Comparison of ENCODE assay signal across 19 cellular contexts in the genomic region with DNA sequence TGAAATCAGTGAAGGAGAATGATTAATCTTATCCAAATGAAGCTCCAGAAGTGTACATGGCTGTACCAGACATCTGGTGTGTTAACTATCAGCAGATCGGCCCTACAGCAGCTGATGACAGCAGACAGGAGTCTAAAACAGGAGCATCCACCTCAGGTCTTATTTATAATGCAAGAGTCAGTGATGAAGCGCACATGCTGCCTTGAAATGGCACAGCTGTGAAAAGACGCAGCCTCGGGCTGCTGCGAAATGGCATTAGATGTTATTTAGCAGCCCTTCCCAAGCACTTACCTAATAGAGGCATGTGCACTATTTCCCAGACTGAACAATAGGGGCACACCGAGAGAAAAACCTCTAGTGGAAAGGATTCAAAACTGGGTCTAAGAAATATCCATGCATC.
DNase-seq lines count a peak whose midpoint lies in the region; ATAC-seq and TF ChIP-seq lines count a peak whose summit lies in the region.
"Had no signal": no experiment of that assay in that cellular context is flagged by ENCODE, and none has a peak within 500 bp of the region (broad histone marks: within the 10 kb centered on the region; RNA-seq: fewer than 3 reads in every experiment).

No MANE protein-coding gene starts in this region.

- H3K4me1 ChIP-seq in ACC112 (ENCODE audit: control insufficient read depth, insufficient read depth, low read length, unreplicated experiment) (peaks cover 27% of the 10 kb centered on the region), lower lobe of right lung (no peaks in the 10 kb centered on the region), ovary (ENCODE audit: insufficient read depth) (no peaks in the 10 kb centered on the region), esophagus squamous epithelium (no peaks in the 10 kb centered on the region)
- H3K4me1 ChIP-seq: Peyer's patch had no signal

- no peak for TF ChIP-seq EP300 in ovary (IDR thresholded peaks at IDR 0.05)

- H3K4me3 Mint-ChIP-seq in HFFc6, result peak overlapping the region; percentile 53
- H3K4me3 Mint-ChIP-seq: effector memory CD8-positive, alpha-beta T cell; neural crest cell; T-helper 2 cell treated with Interferon-gamma antibody and Interleukin-4, amounts not matched to agents 5 μg/mL and 100 μg/mL, for 36 hours had no signal

- H3K4me1 Mint-ChIP-seq in HFFc6 (ENCODE audit: low read depth), result peaks cover 50% of the 10 kb centered on the region

- H3K4me3 ChIP-seq in ACC112 (ENCODE audit: low read depth, low read length) (peak overlapping the region; percentile 50; the same call in 1 of the 2 replicates), lower lobe of right lung (peak overlapping the region; percentile 13), ovary (no peak overlapping the region), esophagus squamous epithelium (peak overlapping the region in 1 of 4 donors; percentile 19)
- H3K4me3 ChIP-seq: Peyer's patch had no signal

- TF ChIP-seq CTCF in HFFc6 (IDR thresholded peaks at IDR 0.05) (peak; percentile 18; the same call in 1 of the 2 replicates), lower lobe of right lung (IDR thresholded peaks at IDR 0.05) (no peak), ovary (IDR thresholded peaks at IDR 0.05) (no peak), esophagus squamous epithelium (IDR thresholded peaks at IDR 0.05) (no peak)

- peak; percentile 88 for ATAC-seq in SK-N-SH treated with all-trans-retinoic acid at 6 μM for 48 hours
- no peak for ATAC-seq in lower lobe of right lung
- no peak for ATAC-seq in GM19467 (IDR thresholded peaks at IDR 0.05; ENCODE audit: unreplicated experiment)
- ATAC-seq: effector memory CD8-positive, alpha-beta T cell had no signal

- intact Hi-C loops in lower lobe of right lung (cut with DNase I), result no loop called here
- intact Hi-C loops in ovary (cut with DNase I), result no loop called here
- intact Hi-C loops in esophagus squamous epithelium (cut with DNase I), result no loop called here

- DNase-seq in HFFc6 (no peak), lower lobe of right lung (no peak), ovary (no peak), esophagus squamous epithelium (lab: John Stamatoyannopoulos, UW) (no peak)
- DNase-seq in stimulated activated CD4-positive, alpha-beta T cell treated with anti-CD3 and anti-CD28 coated beads, Interleukin-2, amount 100 ng/mL, for 24 hours, result no peak
- DNase-seq: activated CD4-positive, alpha-beta T cell treated with anti-CD3 and anti-CD28 coated beads, Interleukin-2, amount 50 U/mL, for 48 hours; DMS79; effector memory CD8-positive, alpha-beta T cell; hypothalamus; Kasumi-1; NCI-H2081 treated with DMSO at 0.1 percent for 48 hours; Peyer's patch; stimulated activated CD4-positive, alpha-beta T cell treated with anti-CD3 and anti-CD28 coated beads, Interleukin-15, amount 100 ng/mL, for 24 hours had no signal

- no peaks in the 10 kb centered on the region for H3K27me3 Mint-ChIP-seq in HFFc6 (ENCODE audit: insufficient read depth)
- H3K27me3 Mint-ChIP-seq: effector memory CD8-positive, alpha-beta T cell had no signal

- peak overlapping the region; percentile 81 for H2AFZ ChIP-seq in ACC112 (ENCODE audit: low read length, unreplicated experiment)

- H3K27ac ChIP-seq in ACC112 (ENCODE audit: low read depth, low read length) (no peak overlapping the region), lower lobe of right lung (no peak overlapping the region), ovary (no peak overlapping the region), esophagus squamous epithelium (no peak overlapping the region)
- H3K27ac ChIP-seq: HL-60, Peyer's patch had no signal

- H3K36me3 Mint-ChIP-seq in HFFc6 (ENCODE audit: low read depth), result no peaks in the 10 kb centered on the region

- no peak for TF ChIP-seq POLR2A in ovary (IDR thresholded peaks at IDR 0.05)
- no peak for TF ChIP-seq POLR2A in esophagus squamous epithelium (IDR thresholded peaks at IDR 0.05)

- 11 to 17% (median 17%) methylated on average over 6 of the region's 6 CpGs for WGBS in ovary, 3 donors
- 52 to 64% methylated on average over 6 of the region's 6 CpGs for WGBS in esophagus squamous epithelium, 2 donors

- H3K27me3 ChIP-seq in ACC112 (ENCODE audit: insufficient read depth, low read length) (no peaks in the 10 kb centered on the region), lower lobe of right lung (ENCODE audit: low read depth) (no peaks in the 10 kb centered on the region), ovary (no peaks in the 10 kb centered on the region), esophagus squamous epithelium (no peaks in the 10 kb centered on the region)
- H3K27me3 ChIP-seq: Peyer's patch had no signal

- H3K9me3 ChIP-seq in lower lobe of right lung (no peaks in the 10 kb centered on the region), ovary (no peaks in the 10 kb centered on the region), esophagus squamous epithelium (no peaks in the 10 kb centered on the region)
- H3K9me3 ChIP-seq: Peyer's patch had no signal

- H3K79me2 ChIP-seq in ACC112 (ENCODE audit: control insufficient read depth, insufficient read depth, low read length, unreplicated experiment), result no peaks in the 10 kb centered on the region

- no peaks in the 10 kb centered on the region for H3K9me3 Mint-ChIP-seq in HFFc6
- H3K9me3 Mint-ChIP-seq: effector memory CD8-positive, alpha-beta T cell; neural crest cell had no signal

- H3K36me3 ChIP-seq in ACC112 (ENCODE audit: insufficient read depth, low read length) (no peaks in the 10 kb centered on the region), lower lobe of right lung (no peaks in the 10 kb centered on the region), ovary (no peaks in the 10 kb centered on the region), esophagus squamous epithelium (no peaks in the 10 kb centered on the region)
- H3K36me3 ChIP-seq: Peyer's patch had no signal

- H3K27ac Mint-ChIP-seq in HFFc6, result no peak overlapping the region
- H3K27ac Mint-ChIP-seq: effector memory CD8-positive, alpha-beta T cell; T-helper 2 cell treated with Interferon-gamma antibody and Interleukin-4, amounts not matched to agents 5 μg/mL and 100 μg/mL, for 36 hours had no signal

TF ChIP-seq in SK-N-SH treated with all-trans-retinoic acid at 6 μM for 48 hours, 23 proteins besides CTCF, POLR2A, EP300 and RAD21 (continues in another document):
- TF ChIP-seq ISL1 (CRISPR knock-in tag; IDR thresholded peaks at IDR 0.05) (no peak), ZNF8 (CRISPR knock-in tag; IDR thresholded peaks at IDR 0.05) (peak; percentile 53; the same call in 1 of the 2 replicates), TOX (CRISPR knock-in tag; IDR thresholded peaks at IDR 0.05; ENCODE audit: borderline replicate concordance) (no peak), CSDC2 (CRISPR knock-in tag; IDR thresholded peaks at IDR 0.05) (no peak), ZFP30 (CRISPR knock-in tag; IDR thresholded peaks at IDR 0.05) (no peak), ZNF565 (CRISPR knock-in tag; conservative IDR thresholded peaks at IDR 0.05; ENCODE audit: low read depth) (no peak), GLIS3 (CRISPR knock-in tag; IDR thresholded peaks at IDR 0.05) (no peak), ESRRG (CRISPR knock-in tag; IDR thresholded peaks at IDR 0.05) (0 out of 2 replicates have a peak, but pooled peaks have one; percentile 66), TCF4 (CRISPR knock-in tag; IDR thresholded peaks at IDR 0.05; ENCODE audit: borderline replicate concordance) (peak; percentile 97)
- TF ChIP-seq, protein P1, sequence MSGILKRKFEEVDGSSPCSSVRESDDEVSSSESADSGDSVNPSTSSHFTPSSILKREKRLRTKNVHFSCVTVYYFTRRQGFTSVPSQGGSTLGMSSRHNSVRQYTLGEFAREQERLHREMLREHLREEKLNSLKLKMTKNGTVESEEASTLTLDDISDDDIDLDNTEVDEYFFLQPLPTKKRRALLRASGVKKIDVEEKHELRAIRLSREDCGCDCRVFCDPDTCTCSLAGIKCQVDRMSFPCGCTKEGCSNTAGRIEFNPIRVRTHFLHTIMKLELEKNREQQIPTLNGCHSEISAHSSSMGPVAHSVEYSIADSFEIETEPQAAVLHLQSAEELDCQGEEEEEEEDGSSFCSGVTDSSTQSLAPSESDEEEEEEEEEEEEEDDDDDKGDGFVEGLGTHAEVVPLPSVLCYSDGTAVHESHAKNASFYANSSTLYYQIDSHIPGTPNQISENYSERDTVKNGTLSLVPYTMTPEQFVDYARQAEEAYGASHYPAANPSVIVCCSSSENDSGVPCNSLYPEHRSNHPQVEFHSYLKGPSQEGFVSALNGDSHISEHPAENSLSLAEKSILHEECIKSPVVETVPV (CRISPR knock-in tag; IDR thresholded peaks at IDR 0.05), result no peak
- TF ChIP-seq, protein P2, sequence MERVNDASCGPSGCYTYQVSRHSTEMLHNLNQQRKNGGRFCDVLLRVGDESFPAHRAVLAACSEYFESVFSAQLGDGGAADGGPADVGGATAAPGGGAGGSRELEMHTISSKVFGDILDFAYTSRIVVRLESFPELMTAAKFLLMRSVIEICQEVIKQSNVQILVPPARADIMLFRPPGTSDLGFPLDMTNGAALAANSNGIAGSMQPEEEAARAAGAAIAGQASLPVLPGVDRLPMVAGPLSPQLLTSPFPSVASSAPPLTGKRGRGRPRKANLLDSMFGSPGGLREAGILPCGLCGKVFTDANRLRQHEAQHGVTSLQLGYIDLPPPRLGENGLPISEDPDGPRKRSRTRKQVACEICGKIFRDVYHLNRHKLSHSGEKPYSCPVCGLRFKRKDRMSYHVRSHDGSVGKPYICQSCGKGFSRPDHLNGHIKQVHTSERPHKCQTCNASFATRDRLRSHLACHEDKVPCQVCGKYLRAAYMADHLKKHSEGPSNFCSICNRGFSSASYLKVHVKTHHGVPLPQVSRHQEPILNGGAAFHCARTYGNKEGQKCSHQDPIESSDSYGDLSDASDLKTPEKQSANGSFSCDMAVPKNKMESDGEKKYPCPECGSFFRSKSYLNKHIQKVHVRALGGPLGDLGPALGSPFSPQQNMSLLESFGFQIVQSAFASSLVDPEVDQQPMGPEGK (CRISPR knock-in tag; IDR thresholded peaks at IDR 0.05; ENCODE audit: borderline replicate concordance), result no peak
- TF ChIP-seq, protein P3, sequence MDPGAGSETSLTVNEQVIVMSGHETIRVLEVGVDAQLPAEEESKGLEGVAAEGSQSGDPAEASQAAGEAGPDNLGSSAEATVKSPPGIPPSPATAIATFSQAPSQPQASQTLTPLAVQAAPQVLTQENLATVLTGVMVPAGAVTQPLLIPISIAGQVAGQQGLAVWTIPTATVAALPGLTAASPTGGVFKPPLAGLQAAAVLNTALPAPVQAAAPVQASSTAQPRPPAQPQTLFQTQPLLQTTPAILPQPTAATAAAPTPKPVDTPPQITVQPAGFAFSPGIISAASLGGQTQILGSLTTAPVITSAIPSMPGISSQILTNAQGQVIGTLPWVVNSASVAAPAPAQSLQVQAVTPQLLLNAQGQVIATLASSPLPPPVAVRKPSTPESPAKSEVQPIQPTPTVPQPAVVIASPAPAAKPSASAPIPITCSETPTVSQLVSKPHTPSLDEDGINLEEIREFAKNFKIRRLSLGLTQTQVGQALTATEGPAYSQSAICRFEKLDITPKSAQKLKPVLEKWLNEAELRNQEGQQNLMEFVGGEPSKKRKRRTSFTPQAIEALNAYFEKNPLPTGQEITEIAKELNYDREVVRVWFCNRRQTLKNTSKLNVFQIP (CRISPR knock-in tag; IDR thresholded peaks at IDR 0.05; ENCODE audit: borderline replicate concordance, low read depth), result no peak
